ENCODE assay signal across 27 cellular contexts in genomic region chr13:73275163-73275562, GRCh38.
DNase-seq lines count a peak whose midpoint lies in the region; ATAC-seq and TF ChIP-seq lines count a peak whose summit lies in the region.
"Had no signal": no experiment of that assay in that cellular context is flagged by ENCODE, and none has a peak within 500 bp of the region (broad histone marks: within the 10 kb centered on the region; RNA-seq: fewer than 3 reads in every experiment).

No MANE protein-coding gene starts in this region.

- CTCF ChIA-PET in activated CD8-positive, alpha-beta memory T cell treated with anti-CD3 and anti-CD28 coated beads, Interleukin-2, amount 10 ng/mL, durations not matched to agents 7 days and 5 days (lab: Charles Lee) = interaction anchor here (0.7 to 1.6 kb wide), 3 partner anchors 9 to 51 kb away, joined by 3 to 4 read pairs (median 3); no protein-coding TSS in a partner anchor

- H3K27me3 ChIP-seq in OCI-LY3 (ENCODE audit: low read depth, low read length) = no peaks in the 10 kb centered on the region
- H3K27me3 ChIP-seq: BLaER1 treated with 17β-estradiol and CSF1 and Interleukin-3, amounts not matched to agents 10 nM and 100 nM; esophagus squamous epithelium; SJSA1; suprapubic skin had no signal

- H3K4me2 ChIP-seq in OCI-LY3 (ENCODE audit: low read length) = no peak overlapping the region
- H3K4me2 ChIP-seq: A549; BLaER1 treated with 17β-estradiol and CSF1 and Interleukin-3, amounts not matched to agents 10 nM and 100 nM; smooth muscle cell had no signal

- peak; percentile 44 for DNase-seq in activated CD8-positive, alpha-beta memory T cell treated with anti-CD3 and anti-CD28 coated beads, Interleukin-2, amount 10 ng/mL, durations not matched to agents 7 days and 5 days
- DNase-seq in activated CD8-positive, alpha-beta memory T cell treated with anti-CD3 and anti-CD28 coated beads for 24 hours = no peak
- no peak for DNase-seq in epithelial cell of proximal tubule (ENCODE audit: low read depth)
- peak in 1 of 2 donors; percentile 3 for DNase-seq in stimulated activated naive CD8-positive, alpha-beta T cell treated with anti-CD3 and anti-CD28 coated beads, Interleukin-15, amount 100 ng/mL, for 72 hours
- DNase-seq: activated gamma-delta T cell; anterior cingulate cortex; central memory CD4-positive, alpha-beta T cell; esophagus squamous epithelium; Karpas-422; left cardiac atrium; NCI-H1105; NCI-H2171 treated with DMSO at 0.1 percent for 48 hours; NCI-H748 treated with DMSO at 0.1 percent for 48 hours; nephron progenitor cell; PC-3; psoas muscle; stimulated activated CD4-positive, alpha-beta T cell treated with anti-CD3 and anti-CD28 coated beads, Interleukin-4, amount 100 ng/mL, for 24 hours had no signal

- peak overlapping the region; percentile 84 for H2AFZ ChIP-seq in OCI-LY3 (ENCODE audit: low read depth, low read length)

- peaks cover 4% of the 10 kb centered on the region for H3K36me3 ChIP-seq in OCI-LY3 (replicated peaks; ENCODE audit: low read depth, low read length)
- H3K36me3 ChIP-seq: BLaER1 treated with 17β-estradiol and CSF1 and Interleukin-3, amounts not matched to agents 10 nM and 100 nM; esophagus squamous epithelium; SJSA1; suprapubic skin had no signal

- peak overlapping the region; percentile 53 for H3K27ac Mint-ChIP-seq in activated CD8-positive, alpha-beta memory T cell treated with anti-CD3 and anti-CD28 coated beads, Interleukin-2, amount 10 ng/mL, durations not matched to agents 7 days and 5 days
- no peak overlapping the region for H3K27ac Mint-ChIP-seq in stimulated activated naive CD8-positive, alpha-beta T cell treated with anti-CD3 and anti-CD28 coated beads, Interleukin-15, amount 100 ng/mL, for 72 hours
- H3K27ac Mint-ChIP-seq: nephron progenitor cell had no signal

- H3K27me3 Mint-ChIP-seq in activated CD8-positive, alpha-beta memory T cell treated with anti-CD3 and anti-CD28 coated beads, Interleukin-2, amount 10 ng/mL, durations not matched to agents 7 days and 5 days = no peaks in the 10 kb centered on the region
- no peaks in the 10 kb centered on the region for H3K27me3 Mint-ChIP-seq in stimulated activated naive CD8-positive, alpha-beta T cell treated with anti-CD3 and anti-CD28 coated beads, Interleukin-15, amount 100 ng/mL, for 72 hours

- H3K9me3 Mint-ChIP-seq in activated CD8-positive, alpha-beta memory T cell treated with anti-CD3 and anti-CD28 coated beads, Interleukin-2, amount 10 ng/mL, durations not matched to agents 7 days and 5 days (ENCODE audit: low read depth) = peaks cover 8% of the 10 kb centered on the region
- H3K9me3 Mint-ChIP-seq in stimulated activated naive CD8-positive, alpha-beta T cell treated with anti-CD3 and anti-CD28 coated beads, Interleukin-15, amount 100 ng/mL, for 72 hours = peaks cover 1 to 5% of the 10 kb centered on the region in 2 donors

- H3K9me3 ChIP-seq in OCI-LY3 (ENCODE audit: insufficient read depth, low read length) = no peaks in the 10 kb centered on the region
- H3K9me3 ChIP-seq: A549, psoas muscle, SJSA1, suprapubic skin had no signal

- H3K27ac ChIP-seq in OCI-LY3 (ENCODE audit: low read length) = no peak overlapping the region
- H3K27ac ChIP-seq: BLaER1 treated with 17β-estradiol and CSF1 and Interleukin-3, amounts not matched to agents 10 nM and 100 nM; esophagus squamous epithelium; psoas muscle; suprapubic skin had no signal

- H3K4me3 Mint-ChIP-seq in activated CD8-positive, alpha-beta memory T cell treated with anti-CD3 and anti-CD28 coated beads, Interleukin-2, amount 10 ng/mL, durations not matched to agents 7 days and 5 days = no peak overlapping the region
- no peak overlapping the region for H3K4me3 Mint-ChIP-seq in stimulated activated naive CD8-positive, alpha-beta T cell treated with anti-CD3 and anti-CD28 coated beads, Interleukin-15, amount 100 ng/mL, for 72 hours
- H3K4me3 Mint-ChIP-seq: mesothelial cell of epicardium, nephron progenitor cell had no signal

- H3K4me3 ChIP-seq in OCI-LY3 (ENCODE audit: low read length) (no peak overlapping the region), epithelial cell of proximal tubule (ENCODE audit: low read depth, low read length) (no peak overlapping the region)
- H3K4me3 ChIP-seq: A549; BLaER1 treated with 17β-estradiol and CSF1 and Interleukin-3, amounts not matched to agents 10 nM and 100 nM; esophagus squamous epithelium; psoas muscle; SJSA1; smooth muscle cell; suprapubic skin had no signal

- no peak for TF ChIP-seq CTCF in OCI-LY3 (IDR thresholded peaks at IDR 0.05; ENCODE audit: low read depth, low read length)
- TF ChIP-seq CTCF in epithelial cell of proximal tubule (conservative IDR thresholded peaks at IDR 0.05; ENCODE audit: low read depth, low read length) = peak; percentile 6

- no peaks in the 10 kb centered on the region for H4K20me1 ChIP-seq in OCI-LY3 (ENCODE audit: insufficient read depth, low read length)
- H4K20me1 ChIP-seq: BLaER1 treated with 17β-estradiol and CSF1 and Interleukin-3, amounts not matched to agents 10 nM and 100 nM had no signal

- H3K4me1 ChIP-seq in OCI-LY3 (ENCODE audit: low read length) = peaks cover 12% of the 10 kb centered on the region
- H3K4me1 ChIP-seq: BLaER1 treated with 17β-estradiol and CSF1 and Interleukin-3, amounts not matched to agents 10 nM and 100 nM; esophagus squamous epithelium; psoas muscle; suprapubic skin had no signal

- peak; percentile 82 for ATAC-seq in activated CD8-positive, alpha-beta memory T cell treated with anti-CD3 and anti-CD28 coated beads, Interleukin-2, amount 10 ng/mL, durations not matched to agents 7 days and 5 days
- peak; percentile 79 for ATAC-seq in stimulated activated naive CD8-positive, alpha-beta T cell treated with anti-CD3 and anti-CD28 coated beads, Interleukin-15, amount 100 ng/mL, for 72 hours
- ATAC-seq in esophagus mucosa = no peak
- ATAC-seq in HG03135 (IDR thresholded peaks at IDR 0.05; ENCODE audit: unreplicated experiment) = no peak
- no peak for ATAC-seq in HG03139 (IDR thresholded peaks at IDR 0.05; ENCODE audit: unreplicated experiment)
- ATAC-seq: A549, left cardiac atrium, PC-3, psoas muscle had no signal

- peaks cover 14% of the 10 kb centered on the region for H3K36me3 Mint-ChIP-seq in activated CD8-positive, alpha-beta memory T cell treated with anti-CD3 and anti-CD28 coated beads, Interleukin-2, amount 10 ng/mL, durations not matched to agents 7 days and 5 days

- H3K9ac ChIP-seq in OCI-LY3 (ENCODE audit: low read length) = no peak overlapping the region
- H3K9ac ChIP-seq: BLaER1 treated with 17β-estradiol and CSF1 and Interleukin-3, amounts not matched to agents 10 nM and 100 nM had no signal

- no peaks in the 10 kb centered on the region for H3K79me2 ChIP-seq in OCI-LY3 (ENCODE audit: low read length)

- H3K4me1 Mint-ChIP-seq in activated CD8-positive, alpha-beta memory T cell treated with anti-CD3 and anti-CD28 coated beads, Interleukin-2, amount 10 ng/mL, durations not matched to agents 7 days and 5 days = peaks cover 35% of the 10 kb centered on the region
- peaks cover 10% of the 10 kb centered on the region for H3K4me1 Mint-ChIP-seq in stimulated activated naive CD8-positive, alpha-beta T cell treated with anti-CD3 and anti-CD28 coated beads, Interleukin-15, amount 100 ng/mL, for 72 hours
- H3K4me1 Mint-ChIP-seq: nephron progenitor cell had no signal

Comparison
In these comparisons a context has a peak if more than half of its experiments do, and no peak if none do; other contexts are left out.
1. ATAC-seq: peak in activated CD8-positive, alpha-beta memory T cell treated with anti-CD3 and anti-CD28 coated beads, Interleukin-2, amount 10 ng/mL, durations not matched to agents 7 days and 5 days (single experiment) and stimulated activated naive CD8-positive, alpha-beta T cell treated with anti-CD3 and anti-CD28 coated beads, Interleukin-15, amount 100 ng/mL, for 72 hours (single experiment); none in esophagus mucosa (single experiment), HG03135 (single experiment) and HG03139 (single experiment).